In the genomic region with DNA sequence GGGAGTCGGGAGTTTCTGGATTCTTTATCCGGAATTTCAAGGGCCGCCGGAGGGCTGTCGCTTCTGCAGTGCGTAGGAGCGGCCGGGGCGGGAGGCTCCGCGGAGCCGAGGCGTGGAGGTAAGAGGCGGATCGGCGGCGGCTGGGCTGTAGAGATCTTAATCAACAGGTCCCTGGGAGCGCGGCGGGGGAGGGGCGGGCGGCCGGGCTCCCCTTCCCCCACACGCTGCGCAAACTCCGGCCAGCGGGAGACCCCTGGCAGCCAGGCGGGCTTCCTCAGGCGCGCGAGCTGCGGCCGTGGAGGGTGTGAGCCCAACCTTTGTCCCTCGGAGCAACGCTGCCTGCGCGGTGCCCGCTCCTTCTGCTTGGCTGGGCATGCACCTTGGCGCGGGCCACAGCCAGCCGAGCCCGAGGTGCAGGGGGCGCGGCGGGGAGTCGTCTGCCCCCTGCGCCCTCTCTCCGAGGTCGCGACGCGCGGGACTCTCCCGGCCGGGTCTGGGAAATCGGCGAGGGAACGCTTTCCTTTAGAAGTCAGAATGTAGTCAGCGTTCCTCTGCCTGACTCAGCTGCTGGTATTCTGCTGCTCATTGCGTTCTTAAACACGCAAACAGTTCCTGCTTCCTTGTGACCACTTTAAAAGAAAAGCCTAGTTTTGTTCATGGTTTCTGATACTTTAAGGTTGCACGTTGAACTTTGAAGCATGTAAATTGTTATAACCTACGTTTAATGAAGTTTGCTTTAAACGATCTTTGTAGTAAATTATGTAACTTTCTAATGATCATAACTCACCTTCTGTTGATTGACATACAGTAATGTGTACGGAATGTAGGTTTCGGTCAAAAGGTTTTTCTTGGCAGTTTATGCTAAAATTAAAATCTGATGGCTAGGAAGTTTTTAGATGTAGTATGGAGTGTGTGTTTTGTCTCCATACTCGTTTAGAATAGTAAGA, we compare ENCODE assay signal across 8 cellular contexts. TPM values are rescaled to one million over a fixed set of nuclear protein-coding genes. Genes with fewer than 3 reads are reported as not detected.
DNase-seq lines count a peak whose midpoint lies in the region; ATAC-seq and TF ChIP-seq lines count a peak whose summit lies in the region.

A gene (plus strand): TSS at position 20 of the 947 bp plus-strand sequence. CDS start 37,736 bp downstream, outside the sequence.

- ATAC-seq in HG02623 (IDR thresholded peaks at IDR 0.05; ENCODE audit: unreplicated experiment) (peak; percentile 37), natural killer cell (peak; percentile 41 to 61 (median 47))
- ATAC-seq in activated T-cell treated with anti-CD3 and anti-CD28 coated beads, Interleukin-2, amount 50 U/mL, for 72 hours (replicated peaks in 1 of 2): peak; percentile 66 to 67

- in situ Hi-C loops in transverse colon (cut with MboI; ENCODE audit: low pct_ligation_motif_present in 1 of 4, low pct_unique_long_range_greater_than_20kb in 1 of 4, low sequenced_read_pairs in 3 of 4): no loop called here

- H3K4me1 ChIP-seq in transverse colon: peaks cover 0 to 38% (median 9%) of the 10 kb centered on the region in 4 donors

- H3K27ac Mint-ChIP-seq in activated T-cell treated with anti-CD3 and anti-CD28 coated beads, Interleukin-2, amount 50 U/mL, for 72 hours: peak within 1 kb of the TSS; percentile 90
- H3K27ac Mint-ChIP-seq in natural killer cell: peak within 1 kb of the TSS; percentile 68 to 83

- H3K27ac ChIP-seq in 22Rv1: peak within 1 kb of the TSS; percentile 95
- peak within 1 kb of the TSS; percentile 96 to 99 (median 98) for H3K27ac ChIP-seq in transverse colon

- DNase-seq in GM12864 (ENCODE audit: low read depth): peak; percentile 26
- peak; percentile 55 for DNase-seq in NAMALWA (ENCODE audit: low spot score)
- DNase-seq in activated T-cell treated with anti-CD3 and anti-CD28 coated beads, Interleukin-2, amount 50 U/mL, for 72 hours: no peak
- DNase-seq in fibroblast of villous mesenchyme (ENCODE audit: low read depth): peak; percentile 81
- no peak for DNase-seq in natural killer cell
- no peak for DNase-seq in transverse colon

- peak; percentile 66 for TF ChIP-seq POLR2A in transverse colon (IDR thresholded peaks at IDR 0.05)

- intact Hi-C loops in natural killer cell (cut with micrococcal nuclease) (loop anchor here (1.0 kb wide), 1 partner anchor 119 kb away; a partner anchor contains a TSS), transverse colon (cut with DNase I; ENCODE audit: low total_unique reads) (no loop called here)

- no peak for TF ChIP-seq CTCF in 22Rv1 (IDR thresholded peaks at IDR 0.05)
- TF ChIP-seq CTCF in GM12864 (IDR thresholded peaks at IDR 0.05; ENCODE audit: low read depth, low read length, missing control alignments): no peak
- TF ChIP-seq CTCF in fibroblast of villous mesenchyme (IDR thresholded peaks at IDR 0.05; ENCODE audit: insufficient read depth, low read depth, low read length): no peak
- no peak for TF ChIP-seq CTCF in natural killer cell (IDR thresholded peaks at IDR 0.05)
- TF ChIP-seq CTCF in transverse colon (IDR thresholded peaks at IDR 0.05): no peak

- no peaks in the 10 kb centered on the region for H3K36me3 Mint-ChIP-seq in activated T-cell treated with anti-CD3 and anti-CD28 coated beads, Interleukin-2, amount 50 U/mL, for 72 hours (ENCODE audit: insufficient read depth in 2 of 2)
- no peaks in the 10 kb centered on the region for H3K36me3 Mint-ChIP-seq in natural killer cell

- TF ChIP-seq EP300 in transverse colon (IDR thresholded peaks at IDR 0.05; ENCODE audit: low read depth): no peak

- no peaks in the 10 kb centered on the region for H3K36me3 ChIP-seq in transverse colon

- no peaks in the 10 kb centered on the region for H3K9me3 Mint-ChIP-seq in activated T-cell treated with anti-CD3 and anti-CD28 coated beads, Interleukin-2, amount 50 U/mL, for 72 hours
- H3K9me3 Mint-ChIP-seq in natural killer cell: no peaks in the 10 kb centered on the region

- H3K4me3 Mint-ChIP-seq in activated T-cell treated with anti-CD3 and anti-CD28 coated beads, Interleukin-2, amount 50 U/mL, for 72 hours: peak within 1 kb of the TSS; percentile 90 to 98
- H3K4me3 Mint-ChIP-seq in natural killer cell: peak within 1 kb of the TSS; percentile 93

- WGBS in transverse colon (ENCODE audit: low coverage in 1 of 2), 2 donors: 0 to 1% methylated on average over 21 to 44 of the region's 67 CpGs

- peak within 1 kb of the TSS; percentile 69 for H3K4me3 ChIP-seq in GM12864 (ENCODE audit: low read depth, low read length)
- H3K4me3 ChIP-seq in fibroblast of villous mesenchyme (ENCODE audit: low read depth, low read length): peak within 1 kb of the TSS; percentile 90
- peak within 1 kb of the TSS; percentile 70 to 91 (median 82) for H3K4me3 ChIP-seq in transverse colon

- H3K27me3 Mint-ChIP-seq in activated T-cell treated with anti-CD3 and anti-CD28 coated beads, Interleukin-2, amount 50 U/mL, for 72 hours (ENCODE audit: low read depth): peaks cover 18% of the 10 kb centered on the region
- H3K27me3 Mint-ChIP-seq in natural killer cell (ENCODE audit: low read depth in 2 of 2): no peaks in the 10 kb centered on the region

- H3K27me3 ChIP-seq in transverse colon: no peaks in the 10 kb centered on the region

- no peaks in the 10 kb centered on the region for H3K9me3 ChIP-seq in transverse colon

- peaks cover 19% of the 10 kb centered on the region for H3K4me1 Mint-ChIP-seq in activated T-cell treated with anti-CD3 and anti-CD28 coated beads, Interleukin-2, amount 50 U/mL, for 72 hours (ENCODE audit: low read depth)
- H3K4me1 Mint-ChIP-seq in natural killer cell: peaks cover 15 to 18% of the 10 kb centered on the region in 2 donors

RNA-seq across cellular contexts. Expression of the gene that starts here (rescaled TPM):
- total RNA-seq in activated T-cell treated with anti-CD3 and anti-CD28 coated beads, Interleukin-2, amount 50 U/mL, for 72 hours: 1 to 10 TPM; 5.5 to 6.5 TPM
- total RNA-seq in fibroblast of villous mesenchyme (18.4 and 38.4 TPM in 2 replicates), natural killer cell (1 to 10 TPM; 4.3 to 7.3 (median 6.5) TPM), transverse colon (10 to 100 TPM in 3 of 4 donors, 1 to 10 TPM in 1; 8.6 to 77.1 (median 49.5) TPM)

Comparison
In these comparisons a context has a peak if more than half of its experiments do, and no peak if none do; other contexts are left out.
1. DNase-seq: peak in GM12864 (single experiment), NAMALWA (single experiment) and fibroblast of villous mesenchyme (single experiment); none in activated T-cell treated with anti-CD3 and anti-CD28 coated beads, Interleukin-2, amount 50 U/mL, for 72 hours (0 of 2), natural killer cell (single experiment) and transverse colon (single experiment).
2. Peak in every context shown above with its lines, with median percentiles within 50 percentile points of each other: H3K4me3 ChIP-seq and ATAC-seq.